ENCODE assay signal across 1 cellular context in the genomic region with DNA sequence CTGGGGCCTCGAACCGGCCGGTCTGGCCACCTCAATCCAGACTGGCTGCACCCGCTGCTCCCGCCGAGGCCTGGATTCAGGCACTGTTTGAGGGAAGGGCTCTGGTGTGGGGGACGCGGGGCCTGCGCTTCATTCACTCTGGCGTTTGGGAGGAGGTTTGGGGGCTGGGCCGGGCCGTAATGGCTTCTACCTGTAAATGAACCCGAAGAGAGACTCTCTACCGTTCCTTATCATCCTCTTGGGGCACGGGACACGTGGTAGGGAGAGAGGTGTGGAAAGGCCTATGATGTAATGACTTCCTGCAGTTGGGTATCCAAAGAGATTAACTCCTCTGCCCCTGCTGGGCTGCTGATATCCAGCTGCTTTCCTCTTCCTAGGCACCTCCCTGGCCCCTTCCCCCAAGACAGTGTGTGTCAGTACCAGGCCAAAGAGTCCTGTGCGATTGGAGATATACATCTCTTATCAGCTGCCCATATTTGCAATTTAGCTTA.
TF ChIP-seq lines count a peak whose summit lies in the region.

No MANE protein-coding gene starts in this region.

TF ChIP-seq in HEK293, 187 proteins besides CTCF, POLR2A, EP300 and RAD21 (continued from another document and continues in another):
- TF ChIP-seq, protein P1, sequence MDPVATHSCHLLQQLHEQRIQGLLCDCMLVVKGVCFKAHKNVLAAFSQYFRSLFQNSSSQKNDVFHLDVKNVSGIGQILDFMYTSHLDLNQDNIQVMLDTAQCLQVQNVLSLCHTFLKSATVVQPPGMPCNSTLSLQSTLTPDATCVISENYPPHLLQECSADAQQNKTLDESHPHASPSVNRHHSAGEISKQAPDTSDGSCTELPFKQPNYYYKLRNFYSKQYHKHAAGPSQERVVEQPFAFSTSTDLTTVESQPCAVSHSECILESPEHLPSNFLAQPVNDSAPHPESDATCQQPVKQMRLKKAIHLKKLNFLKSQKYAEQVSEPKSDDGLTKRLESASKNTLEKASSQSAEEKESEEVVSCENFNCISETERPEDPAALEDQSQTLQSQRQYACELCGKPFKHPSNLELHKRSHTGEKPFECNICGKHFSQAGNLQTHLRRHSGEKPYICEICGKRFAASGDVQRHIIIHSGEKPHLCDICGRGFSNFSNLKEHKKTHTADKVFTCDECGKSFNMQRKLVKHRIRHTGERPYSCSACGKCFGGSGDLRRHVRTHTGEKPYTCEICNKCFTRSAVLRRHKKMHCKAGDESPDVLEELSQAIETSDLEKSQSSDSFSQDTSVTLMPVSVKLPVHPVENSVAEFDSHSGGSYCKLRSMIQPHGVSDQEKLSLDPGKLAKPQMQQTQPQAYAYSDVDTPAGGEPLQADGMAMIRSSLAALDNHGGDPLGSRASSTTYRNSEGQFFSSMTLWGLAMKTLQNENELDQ (tag by site-specific recombination; IDR thresholded peaks at IDR 0.05; ENCODE audit: low read depth), result no peak
- no peak for TF ChIP-seq ZNF140 (tag by site-specific recombination; IDR thresholded peaks at IDR 0.05)
- no peak for TF ChIP-seq GLIS2 (tag by site-specific recombination; IDR thresholded peaks at IDR 0.05)
- TF ChIP-seq, protein P2, sequence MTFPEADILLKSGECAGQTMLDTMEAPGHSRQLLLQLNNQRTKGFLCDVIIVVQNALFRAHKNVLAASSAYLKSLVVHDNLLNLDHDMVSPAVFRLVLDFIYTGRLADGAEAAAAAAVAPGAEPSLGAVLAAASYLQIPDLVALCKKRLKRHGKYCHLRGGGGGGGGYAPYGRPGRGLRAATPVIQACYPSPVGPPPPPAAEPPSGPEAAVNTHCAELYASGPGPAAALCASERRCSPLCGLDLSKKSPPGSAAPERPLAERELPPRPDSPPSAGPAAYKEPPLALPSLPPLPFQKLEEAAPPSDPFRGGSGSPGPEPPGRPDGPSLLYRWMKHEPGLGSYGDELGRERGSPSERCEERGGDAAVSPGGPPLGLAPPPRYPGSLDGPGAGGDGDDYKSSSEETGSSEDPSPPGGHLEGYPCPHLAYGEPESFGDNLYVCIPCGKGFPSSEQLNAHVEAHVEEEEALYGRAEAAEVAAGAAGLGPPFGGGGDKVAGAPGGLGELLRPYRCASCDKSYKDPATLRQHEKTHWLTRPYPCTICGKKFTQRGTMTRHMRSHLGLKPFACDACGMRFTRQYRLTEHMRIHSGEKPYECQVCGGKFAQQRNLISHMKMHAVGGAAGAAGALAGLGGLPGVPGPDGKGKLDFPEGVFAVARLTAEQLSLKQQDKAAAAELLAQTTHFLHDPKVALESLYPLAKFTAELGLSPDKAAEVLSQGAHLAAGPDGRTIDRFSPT (tag by site-specific recombination; IDR thresholded peaks at IDR 0.05), result peak; percentile 85
- TF ChIP-seq ZNF76 (tag by site-specific recombination; IDR thresholded peaks at IDR 0.05; ENCODE audit: borderline replicate concordance, low read depth), result peak; percentile 55; the same call in 1 of the 2 replicates
- TF ChIP-seq ZNF16 (tag by site-specific recombination; IDR thresholded peaks at IDR 0.05; ENCODE audit: low read depth), result no peak
- TF ChIP-seq ZNF24 (tag by site-specific recombination; IDR thresholded peaks at IDR 0.05), result peak; percentile 91; the same call in 1 of the 2 replicates
- no peak for TF ChIP-seq ZSCAN16 (tag by site-specific recombination; IDR thresholded peaks at IDR 0.05)
- no peak for TF ChIP-seq ZNF248 (tag by site-specific recombination; IDR thresholded peaks at IDR 0.05)
- TF ChIP-seq, protein P3, sequence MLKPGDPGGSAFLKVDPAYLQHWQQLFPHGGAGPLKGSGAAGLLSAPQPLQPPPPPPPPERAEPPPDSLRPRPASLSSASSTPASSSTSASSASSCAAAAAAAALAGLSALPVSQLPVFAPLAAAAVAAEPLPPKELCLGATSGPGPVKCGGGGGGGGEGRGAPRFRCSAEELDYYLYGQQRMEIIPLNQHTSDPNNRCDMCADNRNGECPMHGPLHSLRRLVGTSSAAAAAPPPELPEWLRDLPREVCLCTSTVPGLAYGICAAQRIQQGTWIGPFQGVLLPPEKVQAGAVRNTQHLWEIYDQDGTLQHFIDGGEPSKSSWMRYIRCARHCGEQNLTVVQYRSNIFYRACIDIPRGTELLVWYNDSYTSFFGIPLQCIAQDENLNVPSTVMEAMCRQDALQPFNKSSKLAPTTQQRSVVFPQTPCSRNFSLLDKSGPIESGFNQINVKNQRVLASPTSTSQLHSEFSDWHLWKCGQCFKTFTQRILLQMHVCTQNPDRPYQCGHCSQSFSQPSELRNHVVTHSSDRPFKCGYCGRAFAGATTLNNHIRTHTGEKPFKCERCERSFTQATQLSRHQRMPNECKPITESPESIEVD (tag by site-specific recombination; IDR thresholded peaks at IDR 0.05), result peak; percentile 89
- TF ChIP-seq, protein P4, sequence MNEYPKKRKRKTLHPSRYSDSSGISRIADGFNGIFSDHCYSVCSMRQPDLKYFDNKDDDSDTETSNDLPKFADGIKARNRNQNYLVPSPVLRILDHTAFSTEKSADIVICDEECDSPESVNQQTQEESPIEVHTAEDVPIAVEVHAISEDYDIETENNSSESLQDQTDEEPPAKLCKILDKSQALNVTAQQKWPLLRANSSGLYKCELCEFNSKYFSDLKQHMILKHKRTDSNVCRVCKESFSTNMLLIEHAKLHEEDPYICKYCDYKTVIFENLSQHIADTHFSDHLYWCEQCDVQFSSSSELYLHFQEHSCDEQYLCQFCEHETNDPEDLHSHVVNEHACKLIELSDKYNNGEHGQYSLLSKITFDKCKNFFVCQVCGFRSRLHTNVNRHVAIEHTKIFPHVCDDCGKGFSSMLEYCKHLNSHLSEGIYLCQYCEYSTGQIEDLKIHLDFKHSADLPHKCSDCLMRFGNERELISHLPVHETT (tag by site-specific recombination; IDR thresholded peaks at IDR 0.05), result peak; percentile 88
- TF ChIP-seq ZNF184 (tag by site-specific recombination; IDR thresholded peaks at IDR 0.05), result no peak; the same call in 1 of the 2 replicates
- TF ChIP-seq ZNF311 (tag by site-specific recombination; IDR thresholded peaks at IDR 0.05; ENCODE audit: borderline replicate concordance), result no peak
- peak; percentile 94 for TF ChIP-seq ZNF366 (tag by site-specific recombination; conservative IDR thresholded peaks at IDR 0.05)
- no peak for TF ChIP-seq ZNF37A (tag by site-specific recombination; IDR thresholded peaks at IDR 0.05)
- TF ChIP-seq, protein P5, sequence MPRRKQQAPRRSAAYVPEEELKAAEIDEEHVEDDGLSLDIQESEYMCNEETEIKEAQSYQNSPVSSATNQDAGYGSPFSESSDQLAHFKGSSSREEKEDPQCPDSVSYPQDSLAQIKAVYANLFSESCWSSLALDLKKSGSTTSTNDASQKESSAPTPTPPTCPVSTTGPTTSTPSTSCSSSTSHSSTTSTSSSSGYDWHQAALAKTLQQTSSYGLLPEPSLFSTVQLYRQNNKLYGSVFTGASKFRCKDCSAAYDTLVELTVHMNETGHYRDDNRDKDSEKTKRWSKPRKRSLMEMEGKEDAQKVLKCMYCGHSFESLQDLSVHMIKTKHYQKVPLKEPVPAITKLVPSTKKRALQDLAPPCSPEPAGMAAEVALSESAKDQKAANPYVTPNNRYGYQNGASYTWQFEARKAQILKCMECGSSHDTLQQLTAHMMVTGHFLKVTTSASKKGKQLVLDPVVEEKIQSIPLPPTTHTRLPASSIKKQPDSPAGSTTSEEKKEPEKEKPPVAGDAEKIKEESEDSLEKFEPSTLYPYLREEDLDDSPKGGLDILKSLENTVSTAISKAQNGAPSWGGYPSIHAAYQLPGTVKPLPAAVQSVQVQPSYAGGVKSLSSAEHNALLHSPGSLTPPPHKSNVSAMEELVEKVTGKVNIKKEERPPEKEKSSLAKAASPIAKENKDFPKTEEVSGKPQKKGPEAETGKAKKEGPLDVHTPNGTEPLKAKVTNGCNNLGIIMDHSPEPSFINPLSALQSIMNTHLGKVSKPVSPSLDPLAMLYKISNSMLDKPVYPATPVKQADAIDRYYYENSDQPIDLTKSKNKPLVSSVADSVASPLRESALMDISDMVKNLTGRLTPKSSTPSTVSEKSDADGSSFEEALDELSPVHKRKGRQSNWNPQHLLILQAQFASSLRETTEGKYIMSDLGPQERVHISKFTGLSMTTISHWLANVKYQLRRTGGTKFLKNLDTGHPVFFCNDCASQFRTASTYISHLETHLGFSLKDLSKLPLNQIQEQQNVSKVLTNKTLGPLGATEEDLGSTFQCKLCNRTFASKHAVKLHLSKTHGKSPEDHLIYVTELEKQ (tag by site-specific recombination; IDR thresholded peaks at IDR 0.05; ENCODE audit: borderline replicate concordance), result peak; percentile 83; the same call in 1 of the 2 replicates
- TF ChIP-seq, protein P6, sequence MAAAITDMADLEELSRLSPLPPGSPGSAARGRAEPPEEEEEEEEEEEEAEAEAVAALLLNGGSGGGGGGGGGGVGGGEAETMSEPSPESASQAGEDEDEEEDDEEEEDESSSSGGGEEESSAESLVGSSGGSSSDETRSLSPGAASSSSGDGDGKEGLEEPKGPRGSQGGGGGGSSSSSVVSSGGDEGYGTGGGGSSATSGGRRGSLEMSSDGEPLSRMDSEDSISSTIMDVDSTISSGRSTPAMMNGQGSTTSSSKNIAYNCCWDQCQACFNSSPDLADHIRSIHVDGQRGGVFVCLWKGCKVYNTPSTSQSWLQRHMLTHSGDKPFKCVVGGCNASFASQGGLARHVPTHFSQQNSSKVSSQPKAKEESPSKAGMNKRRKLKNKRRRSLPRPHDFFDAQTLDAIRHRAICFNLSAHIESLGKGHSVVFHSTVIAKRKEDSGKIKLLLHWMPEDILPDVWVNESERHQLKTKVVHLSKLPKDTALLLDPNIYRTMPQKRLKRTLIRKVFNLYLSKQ (tag by site-specific recombination; IDR thresholded peaks at IDR 0.05; ENCODE audit: borderline replicate concordance), result no peak
- TF ChIP-seq ZNF266 (tag by site-specific recombination; IDR thresholded peaks at IDR 0.05; ENCODE audit: low read depth), result no peak
- TF ChIP-seq MYNN (tag by site-specific recombination; IDR thresholded peaks at IDR 0.05; ENCODE audit: borderline replicate concordance), result no peak
- TF ChIP-seq GLI4 (tag by site-specific recombination; IDR thresholded peaks at IDR 0.05), result no peak
- peak; percentile 72 for TF ChIP-seq ZNF610 (tag by site-specific recombination; IDR thresholded peaks at IDR 0.05; ENCODE audit: borderline replicate concordance)
- no peak for TF ChIP-seq ZNF169 (tag by site-specific recombination; IDR thresholded peaks at IDR 0.05)
- TF ChIP-seq, protein P7, sequence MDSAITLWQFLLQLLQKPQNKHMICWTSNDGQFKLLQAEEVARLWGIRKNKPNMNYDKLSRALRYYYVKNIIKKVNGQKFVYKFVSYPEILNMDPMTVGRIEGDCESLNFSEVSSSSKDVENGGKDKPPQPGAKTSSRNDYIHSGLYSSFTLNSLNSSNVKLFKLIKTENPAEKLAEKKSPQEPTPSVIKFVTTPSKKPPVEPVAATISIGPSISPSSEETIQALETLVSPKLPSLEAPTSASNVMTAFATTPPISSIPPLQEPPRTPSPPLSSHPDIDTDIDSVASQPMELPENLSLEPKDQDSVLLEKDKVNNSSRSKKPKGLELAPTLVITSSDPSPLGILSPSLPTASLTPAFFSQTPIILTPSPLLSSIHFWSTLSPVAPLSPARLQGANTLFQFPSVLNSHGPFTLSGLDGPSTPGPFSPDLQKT (IDR thresholded peaks at IDR 0.05; ENCODE audit: borderline replicate concordance, low read depth, low read length), result no peak
- no peak for TF ChIP-seq ZNF174 (tag by site-specific recombination; IDR thresholded peaks at IDR 0.05)
- no peak for TF ChIP-seq ZNF202 (tag by site-specific recombination; IDR thresholded peaks at IDR 0.05; ENCODE audit: borderline replicate concordance)
- no peak; the same call in 1 of the 2 replicates for TF ChIP-seq BCL11B (tag by site-specific recombination; IDR thresholded peaks at IDR 0.05; ENCODE audit: low read depth)
- TF ChIP-seq ZNF341 (tag by site-specific recombination; IDR thresholded peaks at IDR 0.05; ENCODE audit: low read depth), result peak; percentile 64
- no peak for TF ChIP-seq ZNF157 (tag by site-specific recombination; IDR thresholded peaks at IDR 0.05)
- TF ChIP-seq ZEB2 (tag by site-specific recombination; IDR thresholded peaks at IDR 0.05), result peak; percentile 95
- TF ChIP-seq, protein P8, sequence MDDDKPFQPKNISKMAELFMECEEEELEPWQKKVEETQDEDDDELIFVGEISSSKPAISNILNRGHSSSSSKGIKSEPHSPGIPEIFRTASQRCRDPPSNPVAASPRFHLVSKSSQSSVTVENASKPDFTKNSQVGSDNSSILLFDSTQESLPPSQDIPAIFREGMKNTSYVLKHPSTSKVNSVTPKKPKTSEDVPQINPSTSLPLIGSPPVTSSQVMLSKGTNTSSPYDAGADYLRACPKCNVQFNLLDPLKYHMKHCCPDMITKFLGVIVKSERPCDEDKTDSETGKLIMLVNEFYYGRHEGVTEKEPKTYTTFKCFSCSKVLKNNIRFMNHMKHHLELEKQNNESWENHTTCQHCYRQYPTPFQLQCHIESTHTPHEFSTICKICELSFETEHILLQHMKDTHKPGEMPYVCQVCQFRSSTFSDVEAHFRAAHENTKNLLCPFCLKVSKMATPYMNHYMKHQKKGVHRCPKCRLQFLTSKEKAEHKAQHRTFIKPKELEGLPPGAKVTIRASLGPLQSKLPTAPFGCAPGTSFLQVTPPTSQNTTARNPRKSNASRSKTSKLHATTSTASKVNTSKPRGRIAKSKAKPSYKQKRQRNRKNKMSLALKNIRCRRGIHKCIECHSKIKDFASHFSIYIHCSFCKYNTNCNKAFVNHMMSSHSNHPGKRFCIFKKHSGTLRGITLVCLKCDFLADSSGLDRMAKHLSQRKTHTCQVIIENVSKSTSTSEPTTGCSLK (tag by site-specific recombination; IDR thresholded peaks at IDR 0.05), result no peak
- TF ChIP-seq, protein P9, sequence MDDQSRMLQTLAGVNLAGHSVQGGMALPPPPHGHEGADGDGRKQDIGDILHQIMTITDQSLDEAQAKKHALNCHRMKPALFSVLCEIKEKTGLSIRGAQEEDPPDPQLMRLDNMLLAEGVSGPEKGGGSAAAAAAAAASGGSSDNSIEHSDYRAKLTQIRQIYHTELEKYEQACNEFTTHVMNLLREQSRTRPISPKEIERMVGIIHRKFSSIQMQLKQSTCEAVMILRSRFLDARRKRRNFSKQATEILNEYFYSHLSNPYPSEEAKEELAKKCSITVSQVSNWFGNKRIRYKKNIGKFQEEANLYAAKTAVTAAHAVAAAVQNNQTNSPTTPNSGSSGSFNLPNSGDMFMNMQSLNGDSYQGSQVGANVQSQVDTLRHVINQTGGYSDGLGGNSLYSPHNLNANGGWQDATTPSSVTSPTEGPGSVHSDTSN (CRISPR knock-in tag; IDR thresholded peaks at IDR 0.05), result peak; percentile 81; the same call in 1 of the 2 replicates
- no peak for TF ChIP-seq ZFHX2 (tag by site-specific recombination; conservative IDR thresholded peaks at IDR 0.05)
- no peak for TF ChIP-seq ZNF350 (tag by site-specific recombination; IDR thresholded peaks at IDR 0.05)
- peak; percentile 95 for TF ChIP-seq SP7 (tag by site-specific recombination; IDR thresholded peaks at IDR 0.05)
- TF ChIP-seq SP2 (tag by site-specific recombination; IDR thresholded peaks at IDR 0.05), result peak; percentile 49
- peak; percentile 98 for TF ChIP-seq ZNF629 (tag by site-specific recombination; IDR thresholded peaks at IDR 0.05)
- peak; percentile 94 for TF ChIP-seq ZNF561 (tag by site-specific recombination; IDR thresholded peaks at IDR 0.05; ENCODE audit: borderline replicate concordance)
- TF ChIP-seq GLI2 (tag by site-specific recombination; IDR thresholded peaks at IDR 0.05; ENCODE audit: borderline replicate concordance, low read depth), result peak; percentile 64; the same call in 1 of the 2 replicates
- peak; percentile 45; the same call in 1 of the 2 replicates for TF ChIP-seq YY1 (tag by site-specific recombination; IDR thresholded peaks at IDR 0.05)
- TF ChIP-seq ZNF830 (tag by site-specific recombination; IDR thresholded peaks at IDR 0.05; ENCODE audit: low read depth), result no peak
